In genomic region chr2:120614901-120615300, GRCh38 we compare ENCODE assay signal across 26 cellular contexts.
"Had no signal": no experiment of that assay in that cellular context is flagged by ENCODE, and none has a peak within 500 bp of the region (broad histone marks: within the 10 kb centered on the region; RNA-seq: fewer than 3 reads in every experiment).

No MANE protein-coding gene starts in this region.

- H3K9me3 ChIP-seq: gastroesophageal sphincter, sigmoid colon, stomach, suprapubic skin, tibial nerve had no signal

- H3K4me1 Mint-ChIP-seq: activated CD4-positive, alpha-beta T cell treated with anti-CD3 and anti-CD28 coated beads, Interleukin-2, amount 10 ng/mL, durations not matched to agents 7 days and 5 days; activated CD8-positive, alpha-beta memory T cell treated with anti-CD3 and anti-CD28 coated beads, Interleukin-2, amount 10 ng/mL, durations not matched to agents 7 days and 5 days; activated naive CD4-positive, alpha-beta T cell treated with anti-CD3 and anti-CD28 coated beads, Interleukin-2, amount 50 U/mL, for 24 hours; naive thymus-derived CD4-positive, alpha-beta T cell; stimulated activated memory B cell treated with anti-CD40 and anti-IgM and Interleukin-4, amounts not matched to agents 10 μg/mL and 1 μg/mL and 100 μg/mL, for 72 hours had no signal

- H3K4me1 ChIP-seq: tibial nerve had no signal

- H3K27me3 ChIP-seq: sigmoid colon, suprapubic skin, tibial nerve had no signal

- H3K27ac Mint-ChIP-seq: activated CD4-positive, alpha-beta T cell treated with anti-CD3 and anti-CD28 coated beads, Interleukin-2, amount 10 ng/mL, durations not matched to agents 7 days and 5 days; activated CD8-positive, alpha-beta memory T cell treated with anti-CD3 and anti-CD28 coated beads, Interleukin-2, amount 10 ng/mL, durations not matched to agents 7 days and 5 days; activated CD8-positive, alpha-beta T cell treated with anti-CD3 and anti-CD28 coated beads for 36 hours; activated naive CD4-positive, alpha-beta T cell treated with anti-CD3 and anti-CD28 coated beads, Interleukin-2, amount 50 U/mL, for 24 hours; activated T-helper 1 cell treated with anti-CD3 and anti-CD28 coated beads, Interleukin-12 subunit alpha, Interleukin-12 subunit beta, Interleukin-2, Interleukin-4 antibody, amounts not matched to agents 30 ng/mL and 10 ng/mL and 1 ng/mL, durations not matched to agents 14 hours and 24 hours and 36 hours; naive thymus-derived CD4-positive, alpha-beta T cell; progenitor cell of endocrine pancreas; stimulated activated memory B cell treated with anti-CD40 and anti-IgM and Interleukin-4, amounts not matched to agents 10 μg/mL and 1 μg/mL and 100 μg/mL, for 72 hours had no signal

- DNase-seq: activated CD4-positive, alpha-beta T cell treated with anti-CD3 and anti-CD28 coated beads, Interleukin-2, amount 10 ng/mL, durations not matched to agents 7 days and 5 days; activated CD4-positive, CD25-positive, alpha-beta regulatory T cell treated with anti-CD3 and anti-CD28 coated beads, Interleukin-2, amount 50 U/mL, for 72 hours; activated CD8-positive, alpha-beta memory T cell treated with anti-CD3 and anti-CD28 coated beads, Interleukin-2, amount 10 ng/mL, durations not matched to agents 7 days and 5 days; activated CD8-positive, alpha-beta T cell treated with anti-CD3 and anti-CD28 coated beads for 36 hours; activated gamma-delta T cell treated with Interleukin-2 at 50 U/mL for 16 hours; central memory CD4-positive, alpha-beta T cell; effector memory CD4-positive, alpha-beta T cell; head of caudate nucleus; naive thymus-derived CD4-positive, alpha-beta T cell; retina; sigmoid colon; stimulated activated CD4-positive, alpha-beta T cell treated with anti-CD3 and anti-CD28 coated beads, Interleukin-15, amount 100 ng/mL, for 24 hours; stomach; T-helper 2 cell had no signal

- H3K27ac ChIP-seq: gastroesophageal sphincter, stomach, suprapubic skin, tibial nerve had no signal

- H3K4me2 ChIP-seq: smooth muscle cell had no signal

- H3K27me3 Mint-ChIP-seq: activated CD4-positive, alpha-beta T cell treated with anti-CD3 and anti-CD28 coated beads, Interleukin-2, amount 10 ng/mL, durations not matched to agents 7 days and 5 days; activated CD8-positive, alpha-beta memory T cell treated with anti-CD3 and anti-CD28 coated beads, Interleukin-2, amount 10 ng/mL, durations not matched to agents 7 days and 5 days; activated CD8-positive, alpha-beta T cell treated with anti-CD3 and anti-CD28 coated beads for 36 hours had no signal

- H3K9me3 Mint-ChIP-seq: activated CD4-positive, alpha-beta T cell treated with anti-CD3 and anti-CD28 coated beads, Interleukin-2, amount 10 ng/mL, durations not matched to agents 7 days and 5 days; activated CD8-positive, alpha-beta T cell treated with anti-CD3 and anti-CD28 coated beads for 36 hours; activated naive CD4-positive, alpha-beta T cell treated with anti-CD3 and anti-CD28 coated beads, Interleukin-2, amount 50 U/mL, for 24 hours; activated T-helper 1 cell treated with anti-CD3 and anti-CD28 coated beads, Interleukin-12 subunit alpha, Interleukin-12 subunit beta, Interleukin-2, Interleukin-4 antibody, amounts not matched to agents 30 ng/mL and 10 ng/mL and 1 ng/mL, durations not matched to agents 14 hours and 24 hours and 36 hours; brain; naive thymus-derived CD4-positive, alpha-beta T cell; stimulated activated memory B cell treated with anti-CD40 and anti-IgM and Interleukin-4, amounts not matched to agents 10 μg/mL and 1 μg/mL and 100 μg/mL, for 72 hours had no signal

- H3K36me3 ChIP-seq: gastroesophageal sphincter, sigmoid colon, stomach, suprapubic skin, tibial nerve had no signal

- H3K36me3 Mint-ChIP-seq: activated CD8-positive, alpha-beta memory T cell treated with anti-CD3 and anti-CD28 coated beads, Interleukin-2, amount 10 ng/mL, durations not matched to agents 7 days and 5 days; activated naive CD4-positive, alpha-beta T cell treated with anti-CD3 and anti-CD28 coated beads, Interleukin-2, amount 50 U/mL, for 24 hours; brain; naive thymus-derived CD4-positive, alpha-beta T cell; stimulated activated memory B cell treated with anti-CD40 and anti-IgM and Interleukin-4, amounts not matched to agents 10 μg/mL and 1 μg/mL and 100 μg/mL, for 72 hours had no signal

- ATAC-seq: activated CD8-positive, alpha-beta memory T cell treated with anti-CD3 and anti-CD28 coated beads, Interleukin-2, amount 10 ng/mL, durations not matched to agents 7 days and 5 days; activated CD8-positive, alpha-beta T cell treated with anti-CD3 and anti-CD28 coated beads for 36 hours; esophagus mucosa; gastroesophageal sphincter; left lobe of liver; naive thymus-derived CD4-positive, alpha-beta T cell; stimulated activated memory B cell treated with anti-CD40 and anti-IgM and Interleukin-4, amounts not matched to agents 10 μg/mL and 1 μg/mL and 100 μg/mL, for 72 hours had no signal

- H3K4me3 Mint-ChIP-seq: activated CD4-positive, alpha-beta T cell treated with anti-CD3 and anti-CD28 coated beads, Interleukin-2, amount 10 ng/mL, durations not matched to agents 7 days and 5 days; activated CD8-positive, alpha-beta memory T cell treated with anti-CD3 and anti-CD28 coated beads, Interleukin-2, amount 10 ng/mL, durations not matched to agents 7 days and 5 days; activated CD8-positive, alpha-beta T cell treated with anti-CD3 and anti-CD28 coated beads for 36 hours; activated naive CD4-positive, alpha-beta T cell treated with anti-CD3 and anti-CD28 coated beads, Interleukin-2, amount 50 U/mL, for 24 hours; activated T-helper 1 cell treated with anti-CD3 and anti-CD28 coated beads, Interleukin-12 subunit alpha, Interleukin-12 subunit beta, Interleukin-2, Interleukin-4 antibody, amounts not matched to agents 30 ng/mL and 10 ng/mL and 1 ng/mL, durations not matched to agents 14 hours and 24 hours and 36 hours; brain; naive thymus-derived CD4-positive, alpha-beta T cell; stimulated activated memory B cell treated with anti-CD40 and anti-IgM and Interleukin-4, amounts not matched to agents 10 μg/mL and 1 μg/mL and 100 μg/mL, for 72 hours had no signal

- H3K4me3 ChIP-seq: gastroesophageal sphincter, lung, sigmoid colon, smooth muscle cell, stomach, suprapubic skin, tibial nerve had no signal
